33 cellular contexts compared by ENCODE assay signal in the genomic region with DNA sequence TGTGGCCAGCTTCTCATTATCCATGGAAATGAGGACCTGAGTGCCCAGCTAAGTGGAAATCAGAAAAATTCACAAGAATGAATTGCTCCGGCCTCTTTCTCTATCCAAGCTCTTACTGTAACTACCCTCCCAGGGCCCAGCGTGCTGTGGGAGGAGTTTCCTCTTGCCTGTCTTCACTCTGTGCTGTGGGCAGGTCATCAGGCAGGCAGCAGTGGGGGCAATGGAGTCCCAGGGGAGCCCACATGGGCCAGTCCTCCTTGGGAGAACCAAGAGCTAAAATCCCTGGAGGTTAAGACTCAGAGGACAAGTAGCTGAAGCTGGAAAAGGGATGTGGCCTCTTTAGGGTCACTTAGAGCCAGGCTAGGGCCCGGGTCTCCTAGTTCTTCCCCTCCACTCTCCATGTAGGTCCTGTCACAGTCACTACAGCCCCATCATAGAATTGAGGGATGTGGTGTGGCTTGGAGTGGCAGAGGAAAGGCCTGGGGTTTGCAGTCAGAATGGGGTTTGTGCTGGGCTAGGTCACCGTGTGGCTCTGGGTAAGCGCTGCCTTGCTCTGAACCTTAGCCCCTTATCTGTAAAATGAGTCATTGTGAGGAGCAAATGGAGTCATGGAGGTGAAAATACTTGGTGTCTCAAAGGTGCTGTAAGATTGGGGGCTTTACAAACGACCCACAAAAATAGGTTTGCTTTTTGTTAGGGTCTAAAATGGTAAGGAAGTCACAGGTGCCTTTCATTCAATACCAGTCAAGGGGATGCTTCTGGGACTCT. TPM values are rescaled to one million over a fixed set of nuclear protein-coding genes. Genes with fewer than 3 reads are reported as not detected.
"Had no signal": no experiment of that assay in that cellular context is flagged by ENCODE, and none has a peak within 500 bp of the region (broad histone marks: within the 10 kb centered on the region; RNA-seq: fewer than 3 reads in every experiment).

No MANE protein-coding gene starts in this region.

- H3K27me3 ChIP-seq: gastroesophageal sphincter, ovary, right lobe of liver, testis, tibial nerve, upper lobe of left lung had no signal

- H3K36me3 ChIP-seq: esophagus muscularis mucosa, gastroesophageal sphincter, heart left ventricle, left lung, neural progenitor cell, ovary, right lobe of liver, stomach, tibial nerve, upper lobe of left lung had no signal

- H3K4me1 ChIP-seq: foreskin keratinocyte, psoas muscle had no signal

- H3K9ac ChIP-seq: neural progenitor cell had no signal

- H3K27ac ChIP-seq: dorsolateral prefrontal cortex, esophagus muscularis mucosa, foreskin keratinocyte, gastroesophageal sphincter, heart left ventricle, hepatocyte, left lung, neural progenitor cell, ovary, psoas muscle, right lobe of liver, stomach, testis, upper lobe of left lung had no signal

- H3K4me2 ChIP-seq: hepatocyte, neural progenitor cell, smooth muscle cell had no signal

- H3K4me3 ChIP-seq: dorsolateral prefrontal cortex, esophagus muscularis mucosa, gastroesophageal sphincter, heart left ventricle, hepatocyte, left lung, neural progenitor cell, ovary, psoas muscle, right lobe of liver, smooth muscle cell, stomach, testis, tibial nerve, upper lobe of left lung had no signal

- FAIRE-seq: endothelial cell of umbilical vein, islet of Langerhans, urothelium cell line had no signal

- H3K79me2 ChIP-seq: hepatocyte had no signal

- DNase-seq: cerebellar nuclear complex; cortex of kidney; dorsolateral prefrontal cortex; effector CD4-positive, alpha-beta T cell; foreskin keratinocyte; heart left ventricle; left cardiac atrium; left lung; mesenchymal stem cell; midbrain; naive thymus-derived CD4-positive, alpha-beta T cell; nucleus accumbens; ovary; posterior cingulate gyrus; psoas muscle; right lobe of liver; stimulated activated CD4-positive, alpha-beta T cell treated with anti-CD3 and anti-CD28 coated beads, Interleukin-12 subunit alpha, Interleukin-12 subunit beta, amount 100 ng/mL, for 4 hours; stimulated activated CD4-positive, alpha-beta T cell treated with anti-CD3 and anti-CD28 coated beads, Interleukin-1b, Interleukin-23, amount 100 ng/mL, for 48 hours; stimulated activated CD4-positive, alpha-beta T cell treated with anti-CD3 and anti-CD28 coated beads, Interleukin-4, amount 100 ng/mL, for 1 hour; stimulated activated naive CD4-positive, alpha-beta T cell treated with Interleukin-2 at 50 U/mL for 16 hours; stomach; testis; upper lobe of left lung had no signal

- H3K9me3 ChIP-seq: esophagus muscularis mucosa, gastroesophageal sphincter, heart left ventricle, left lung, ovary, psoas muscle, right lobe of liver, stomach, testis, tibial nerve, upper lobe of left lung had no signal

RNA-seq across cellular contexts. Expression of a gene that starts 3.7 kb away (rescaled TPM):
- total RNA-seq: endothelial cell of umbilical vein, lung microvascular endothelial cell had no signal
- polyA plus RNA-seq: smooth muscle cell had no signal
